11 cellular contexts compared by ENCODE assay signal in genomic region chr7:54705436-54705835, GRCh38. TPM values are rescaled to one million over a fixed set of nuclear protein-coding genes. Genes with fewer than 3 reads are reported as not detected.
DNase-seq lines count a peak whose midpoint lies in the region; ATAC-seq and FAIRE-seq lines count a peak whose summit lies in the region.
"Had no signal": no experiment of that assay in that cellular context is flagged by ENCODE, and none has a peak within 500 bp of the region (broad histone marks: within the 10 kb centered on the region; RNA-seq: fewer than 3 reads in every experiment).

No MANE protein-coding gene starts in this region.

- FAIRE-seq in urothelium cell line (lab: Jason Lieb, UNC), result peak; percentile 82
- FAIRE-seq: pancreas had no signal

- ATAC-seq in HG03378 (IDR thresholded peaks at IDR 0.05; ENCODE audit: unreplicated experiment) (no peak), HG03520 (IDR thresholded peaks at IDR 0.05; ENCODE audit: unreplicated experiment) (no peak)

- DNase-seq in SKM-1 treated with dmso at 0.1 percent for 144 hours (lab: John Stamatoyannopoulos, UW; ENCODE audit: unreplicated experiment) (peak; percentile 18), SKM-1 (lab: John Stamatoyannopoulos, UW; ENCODE audit: unreplicated experiment) (no peak), NCI-H460 (ENCODE audit: extremely low read depth, low read depth) (peak; percentile 26), dermis microvascular lymphatic vessel endothelial cell (ENCODE audit: low read depth in 2 of 2) (peak; percentile 4 to 42), urothelium cell line (ENCODE audit: low spot score) (peak; percentile 85), hepatic stellate cell (ENCODE audit: low spot score) (no peak)
- DNase-seq: activated CD4-positive, alpha-beta T cell treated with anti-CD3 and anti-CD28 coated beads for 48 hours; NCI-H2227 treated with DMSO at 0.1 percent for 48 hours; pancreas had no signal

RNA-seq across cellular contexts. Expression of gene SEC61G, which starts 53.6 kb away (rescaled TPM):
- total RNA-seq in NCI-H460 (2014; rRNA removed; shearing (Covaris generic)), result 138 and 141 TPM in 2 replicates
- 270 and 462 TPM in 2 replicates for polyA plus RNA-seq in NCI-H460 (2014; cell fraction: nucleus; rRNA removed)
- 137 and 180 TPM in 2 replicates for total RNA-seq in dermis microvascular lymphatic vessel endothelial cell

Comparison
In these comparisons a context has a peak if more than half of its experiments do, and no peak if none do; other contexts are left out.
1. DNase-seq: peak in SKM-1 treated with dmso at 0.1 percent for 144 hours (single experiment), NCI-H460 (single experiment), dermis microvascular lymphatic vessel endothelial cell (2 of 2) and urothelium cell line (single experiment); none in SKM-1 (single experiment) and hepatic stellate cell (single experiment).